In the genomic region with DNA sequence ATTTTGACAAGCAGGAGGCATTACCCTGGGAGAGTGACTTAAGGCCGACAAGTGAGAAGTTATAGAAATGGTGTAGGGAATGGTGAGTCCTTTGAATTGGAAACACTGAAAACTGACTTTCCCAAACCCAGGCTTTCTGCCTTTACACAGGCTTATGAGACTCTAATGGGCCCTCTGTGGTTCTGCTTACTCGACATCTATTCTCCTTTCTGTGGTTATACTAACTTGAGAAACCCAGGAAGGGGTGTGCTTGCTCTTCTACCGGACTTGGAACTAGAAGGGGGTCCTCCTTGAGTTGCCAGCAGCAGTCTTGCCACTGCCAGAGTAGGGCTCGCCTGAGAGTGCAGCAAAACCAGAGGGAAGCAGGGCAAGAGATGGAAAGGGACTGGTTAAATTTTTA, we compare ENCODE assay signal across 19 cellular contexts.
DNase-seq lines count a peak whose midpoint lies in the region; ATAC-seq and TF ChIP-seq lines count a peak whose summit lies in the region.
"Had no signal": no experiment of that assay in that cellular context is flagged by ENCODE, and none has a peak within 500 bp of the region (broad histone marks: within the 10 kb centered on the region; RNA-seq: fewer than 3 reads in every experiment).

No MANE protein-coding gene starts in this region.

- in situ Hi-C loops in GM13976 (cut with MboI; ENCODE audit: low sequenced_read_pairs, unreplicated experiment), result no loop called here

- peaks cover 84% of the 10 kb centered on the region for H3K4me1 Mint-ChIP-seq in activated naive CD4-positive, alpha-beta T cell treated with anti-CD3 and anti-CD28 coated beads, Interleukin-2, amount 10 ng/mL, durations not matched to agents 7 days and 5 days
- peaks cover 71% of the 10 kb centered on the region for H3K4me1 Mint-ChIP-seq in T-helper 17 cell
- peaks cover 80% of the 10 kb centered on the region for H3K4me1 Mint-ChIP-seq in central memory CD8-positive, alpha-beta T cell
- H3K4me1 Mint-ChIP-seq in stimulated activated naive CD8-positive, alpha-beta T cell treated with anti-CD3 and anti-CD28 coated beads, Interleukin-15, Interleukin-2, amounts not matched to agents 100 ng/mL and 50 ng/mL, for 24 hours (ENCODE audit: low read depth), result peaks cover 90% of the 10 kb centered on the region

- no peak overlapping the region for H3K4me3 Mint-ChIP-seq in activated naive CD4-positive, alpha-beta T cell treated with anti-CD3 and anti-CD28 coated beads, Interleukin-2, amount 10 ng/mL, durations not matched to agents 7 days and 5 days
- peak overlapping the region; percentile 75 for H3K4me3 Mint-ChIP-seq in T-helper 17 cell
- H3K4me3 Mint-ChIP-seq in central memory CD8-positive, alpha-beta T cell, result no peak overlapping the region
- peak overlapping the region; percentile 27 for H3K4me3 Mint-ChIP-seq in stimulated activated naive CD8-positive, alpha-beta T cell treated with anti-CD3 and anti-CD28 coated beads, Interleukin-15, Interleukin-2, amounts not matched to agents 100 ng/mL and 50 ng/mL, for 24 hours

- no peaks in the 10 kb centered on the region for H3K9me3 ChIP-seq in T-helper 17 cell (ENCODE audit: control insufficient read depth, low read length, poor library complexity, severe bottlenecking)
- H3K9me3 ChIP-seq in right cardiac atrium (ENCODE audit: control insufficient read depth, low read length), result no peaks in the 10 kb centered on the region
- H3K9me3 ChIP-seq: SJSA1 had no signal

- peak; percentile 20 for ATAC-seq in T-helper 17 cell
- ATAC-seq in central memory CD8-positive, alpha-beta T cell (replicated peaks; ENCODE audit: extremely low read depth, poor library complexity, severe bottlenecking), result no peak
- no peak for ATAC-seq in right cardiac atrium
- ATAC-seq: esophagus mucosa had no signal

- WGBS in right cardiac atrium, result 69% methylated on average over 4 of the region's 4 CpGs

- no peak for DNase-seq in activated naive CD4-positive, alpha-beta T cell treated with anti-CD3 and anti-CD28 coated beads, Interleukin-2, amount 10 ng/mL, durations not matched to agents 7 days and 5 days
- no peak for DNase-seq in activated naive CD4-positive, alpha-beta T cell (lab: John Stamatoyannopoulos, UW)
- DNase-seq in T-helper 17 cell (no peak), DMS114 treated with DMSO at 0.1 percent for 48 hours (lab: John Stamatoyannopoulos, UW; ENCODE audit: unreplicated experiment) (no peak), right cardiac atrium (no peak), GM13976 (ENCODE audit: low spot score) (no peak)
- no peak for DNase-seq in central memory CD8-positive, alpha-beta T cell (ENCODE audit: low spot score in 2 of 2)
- DNase-seq: activated gamma-delta T cell treated with Interleukin-2 at 50 U/mL for 16 hours; DMS79; effector CD4-positive, alpha-beta T cell; foreskin melanocyte; HCEC 1CT; hippocampal formation; KBM-7; NCI-H146; NCI-H510A treated with DMSO at 0.1 percent for 48 hours had no signal

- H3K9me3 Mint-ChIP-seq in activated naive CD4-positive, alpha-beta T cell treated with anti-CD3 and anti-CD28 coated beads, Interleukin-2, amount 10 ng/mL, durations not matched to agents 7 days and 5 days, result no peaks in the 10 kb centered on the region
- H3K9me3 Mint-ChIP-seq in central memory CD8-positive, alpha-beta T cell, result no peaks in the 10 kb centered on the region
- no peaks in the 10 kb centered on the region for H3K9me3 Mint-ChIP-seq in stimulated activated naive CD8-positive, alpha-beta T cell treated with anti-CD3 and anti-CD28 coated beads, Interleukin-15, Interleukin-2, amounts not matched to agents 100 ng/mL and 50 ng/mL, for 24 hours

- intact Hi-C loops in right cardiac atrium (cut with DNase I), result no loop called here

- no peaks in the 10 kb centered on the region for H3K27me3 Mint-ChIP-seq in activated naive CD4-positive, alpha-beta T cell treated with anti-CD3 and anti-CD28 coated beads, Interleukin-2, amount 10 ng/mL, durations not matched to agents 7 days and 5 days
- no peaks in the 10 kb centered on the region for H3K27me3 Mint-ChIP-seq in T-helper 17 cell
- H3K27me3 Mint-ChIP-seq in central memory CD8-positive, alpha-beta T cell, result no peaks in the 10 kb centered on the region
- no peaks in the 10 kb centered on the region for H3K27me3 Mint-ChIP-seq in stimulated activated naive CD8-positive, alpha-beta T cell treated with anti-CD3 and anti-CD28 coated beads, Interleukin-15, Interleukin-2, amounts not matched to agents 100 ng/mL and 50 ng/mL, for 24 hours

- H3K27ac Mint-ChIP-seq in activated naive CD4-positive, alpha-beta T cell treated with anti-CD3 and anti-CD28 coated beads, Interleukin-2, amount 10 ng/mL, durations not matched to agents 7 days and 5 days, result peak overlapping the region; percentile 74
- H3K27ac Mint-ChIP-seq in T-helper 17 cell, result peak overlapping the region; percentile 98
- peak overlapping the region; percentile 64 for H3K27ac Mint-ChIP-seq in central memory CD8-positive, alpha-beta T cell (ENCODE audit: low read depth)
- H3K27ac Mint-ChIP-seq in stimulated activated naive CD8-positive, alpha-beta T cell treated with anti-CD3 and anti-CD28 coated beads, Interleukin-15, Interleukin-2, amounts not matched to agents 100 ng/mL and 50 ng/mL, for 24 hours, result peak overlapping the region; percentile 76

- no peak overlapping the region for H3K4me3 ChIP-seq in right cardiac atrium (ENCODE audit: low read length)
- H3K4me3 ChIP-seq: SJSA1 had no signal

- peaks cover 73% of the 10 kb centered on the region for H3K36me3 Mint-ChIP-seq in activated naive CD4-positive, alpha-beta T cell treated with anti-CD3 and anti-CD28 coated beads, Interleukin-2, amount 10 ng/mL, durations not matched to agents 7 days and 5 days
- H3K36me3 Mint-ChIP-seq in T-helper 17 cell (ENCODE audit: low read depth), result peaks cover 14% of the 10 kb centered on the region
- peaks cover 45% of the 10 kb centered on the region for H3K36me3 Mint-ChIP-seq in central memory CD8-positive, alpha-beta T cell (ENCODE audit: insufficient read depth)
- peaks cover 21% of the 10 kb centered on the region for H3K36me3 Mint-ChIP-seq in stimulated activated naive CD8-positive, alpha-beta T cell treated with anti-CD3 and anti-CD28 coated beads, Interleukin-15, Interleukin-2, amounts not matched to agents 100 ng/mL and 50 ng/mL, for 24 hours (ENCODE audit: low read depth)

- no peak overlapping the region for H3K27ac ChIP-seq in right cardiac atrium (ENCODE audit: low read length)
- H3K27ac ChIP-seq: SJSA1 had no signal

- TF ChIP-seq CTCF in GM13976 (IDR thresholded peaks at IDR 0.05; ENCODE audit: borderline replicate concordance, control extremely low read depth, extremely low read depth, insufficient read depth, missing control alignments), result no peak

- no peaks in the 10 kb centered on the region for H3K4me1 ChIP-seq in right cardiac atrium (ENCODE audit: control insufficient read depth, insufficient read depth, low read length)
- H3K4me1 ChIP-seq: SJSA1 had no signal

- CTCF ChIA-PET in activated naive CD4-positive, alpha-beta T cell treated with anti-CD3 and anti-CD28 coated beads, Interleukin-2, amount 10 ng/mL, durations not matched to agents 7 days and 5 days (lab: Charles Lee), result interaction anchor here (1.5 to 2.5 kb wide), 2 partner anchors 30 to 61 kb away, joined by 3 to 9 read pairs; no protein-coding TSS in a partner anchor

- no peaks in the 10 kb centered on the region for H3K27me3 ChIP-seq in right cardiac atrium (ENCODE audit: control insufficient read depth, insufficient read depth)
- H3K27me3 ChIP-seq: SJSA1 had no signal

Comparison
In these comparisons a context has a peak if more than half of its experiments do, and no peak if none do; other contexts are left out.
1. H3K4me3 Mint-ChIP-seq: peak in T-helper 17 cell (single experiment) and stimulated activated naive CD8-positive, alpha-beta T cell treated with anti-CD3 and anti-CD28 coated beads, Interleukin-15, Interleukin-2, amounts not matched to agents 100 ng/mL and 50 ng/mL, for 24 hours (single experiment); none in activated naive CD4-positive, alpha-beta T cell treated with anti-CD3 and anti-CD28 coated beads, Interleukin-2, amount 10 ng/mL, durations not matched to agents 7 days and 5 days (single experiment) and central memory CD8-positive, alpha-beta T cell (single experiment).
2. Peak in every context shown above with its lines, with median percentiles within 50 percentile points of each other: H3K27ac Mint-ChIP-seq.